ENCODE assay signal across 10 cellular contexts in the genomic region with DNA sequence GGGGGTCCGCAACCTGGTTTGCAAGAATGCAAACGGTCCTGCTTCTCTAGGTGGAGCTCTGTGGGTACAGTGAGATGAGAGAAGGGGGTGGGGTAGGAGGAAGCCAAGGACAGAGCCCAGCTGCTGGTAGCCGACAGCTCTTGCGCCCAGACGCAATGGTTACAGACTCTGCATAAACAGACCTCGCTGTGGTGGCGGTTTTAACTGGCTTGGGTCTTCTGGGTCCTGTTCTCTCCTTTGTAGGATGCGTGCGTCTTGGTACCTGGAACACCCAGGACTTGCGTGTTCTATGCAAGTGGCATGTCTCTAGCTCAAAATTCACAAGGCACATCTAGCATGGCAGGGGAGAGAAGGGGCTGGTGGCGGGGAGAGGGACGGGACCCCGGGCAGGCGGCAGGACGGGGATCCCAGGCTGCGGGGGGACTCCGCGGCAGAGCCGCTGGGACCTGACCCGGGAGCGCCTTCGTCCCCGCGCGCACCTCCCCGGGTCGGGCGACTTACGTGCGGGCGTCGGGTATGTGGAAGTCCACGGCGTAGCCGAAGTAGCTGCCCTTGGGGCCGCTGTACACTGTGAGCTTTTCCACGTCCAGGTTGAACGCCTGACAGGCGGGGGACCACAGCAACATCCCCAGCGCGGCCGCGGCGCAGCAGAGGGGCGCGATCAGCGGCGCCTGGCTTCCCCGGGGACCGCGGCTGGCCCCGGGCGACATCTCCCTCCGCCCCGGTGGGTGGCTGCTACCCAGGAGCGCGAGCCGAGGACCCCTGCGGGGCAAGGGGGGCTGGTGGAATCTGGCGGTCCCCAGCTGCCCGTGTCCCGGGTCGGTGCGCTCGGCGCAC. TPM values are rescaled to one million over a fixed set of nuclear protein-coding genes. Genes with fewer than 3 reads are reported as not detected.
A peak's percentile ranks its signal among the peaks of the same experiment; 100 is the strongest.
DNase-seq lines count a peak whose midpoint lies in the region; ATAC-seq, FAIRE-seq and TF ChIP-seq lines count a peak whose summit lies in the region.
"Had no signal": no experiment of that assay in that cellular context is flagged by ENCODE, and none has a peak within 500 bp of the region (broad histone marks: within the 10 kb centered on the region; RNA-seq: fewer than 3 reads in every experiment).

No MANE protein-coding gene starts in this region.

- DNase-seq in A673 (ENCODE audit: low spot score) (peak; percentile 5), NCI-H146 treated with DMSO at 0.1 percent for 48 hours (lab: John Stamatoyannopoulos, UW; ENCODE audit: unreplicated experiment) (peak; percentile 16), fibroblast of the aortic adventitia (ENCODE audit: low read depth) (peak; percentile 16), CD14-positive monocyte (ENCODE audit: low spot score) (no peak), H54 (ENCODE audit: insufficient read length, low spot score) (no peak), HFFc6 (no peak), natural killer cell (no peak)
- DNase-seq: NCI-H2081 treated with DMSO at 0.1 percent for 48 hours had no signal

- peak overlapping the region; percentile 45 to 88 (median 62) for H3K27ac Mint-ChIP-seq in nephron
- no peak overlapping the region for H3K27ac Mint-ChIP-seq in CD14-positive monocyte
- no peak overlapping the region for H3K27ac Mint-ChIP-seq in HFFc6
- H3K27ac Mint-ChIP-seq in natural killer cell: no peak overlapping the region

- H3K9me3 Mint-ChIP-seq in nephron: no peaks in the 10 kb centered on the region
- peaks cover 0 to 5% (median 0%) of the 10 kb centered on the region in 7 donors for H3K9me3 Mint-ChIP-seq in CD14-positive monocyte
- H3K9me3 Mint-ChIP-seq in HFFc6: no peaks in the 10 kb centered on the region
- no peaks in the 10 kb centered on the region for H3K9me3 Mint-ChIP-seq in natural killer cell

- no peaks in the 10 kb centered on the region for H3K9me3 ChIP-seq in A673 (ENCODE audit: low read depth, low read length, poor library complexity, severe bottlenecking)

- intact Hi-C loops in A673 (cut with micrococcal nuclease; ENCODE audit: unreplicated experiment): loop anchor here (5.0 kb wide), 1 partner anchor 72 kb away; no protein-coding TSS in a partner anchor
- intact Hi-C loops in CD14-positive monocyte (cut with micrococcal nuclease): no loop called here
- intact Hi-C loops in natural killer cell (cut with micrococcal nuclease): no loop called here

- H3K27ac ChIP-seq in A673 (ENCODE audit: low read depth, low read length, poor library complexity, severe bottlenecking): no peak overlapping the region
- H3K27ac ChIP-seq: C4-2B had no signal

- H3K4me3 Mint-ChIP-seq in nephron (peak overlapping the region; percentile 90 to 99 (median 95)), CD14-positive monocyte (peak overlapping the region in 1 of 2 donors; percentile 69), HFFc6 (no peak overlapping the region; the same call in 1 of the 2 replicates), natural killer cell (no peak overlapping the region)

- peaks cover 76% of the 10 kb centered on the region for H3K27me3 ChIP-seq in A673 (replicated peaks; ENCODE audit: insufficient read depth, low read depth, low read length, poor library complexity)

- H3K36me3 Mint-ChIP-seq in nephron (ENCODE audit: low read depth) (no peaks in the 10 kb centered on the region), CD14-positive monocyte (no peaks in the 10 kb centered on the region), HFFc6 (ENCODE audit: low read depth) (no peaks in the 10 kb centered on the region), natural killer cell (no peaks in the 10 kb centered on the region)

- no peak for FAIRE-seq in H54 (lab: Jason Lieb, UNC)

- H3K36me3 ChIP-seq in A673 (ENCODE audit: insufficient read depth, low read length, poor library complexity, severe bottlenecking): no peaks in the 10 kb centered on the region

- no peaks in the 10 kb centered on the region for H3K4me1 ChIP-seq in A673 (ENCODE audit: insufficient read depth, low read length, poor library complexity, severe bottlenecking)

- TF ChIP-seq POLR2A in H54 (IDR thresholded peaks at IDR 0.05; ENCODE audit: low read depth, low read length): no peak

- CTCF ChIA-PET in A673 (lab: Charles Lee): interaction anchor here (0.6 to 1.3 kb wide), 6 partner anchors 29 to 1026 kb away, joined by 3 to 8 read pairs (median 3); no protein-coding TSS in a partner anchor

- TF ChIP-seq CTCF in A673 (conservative IDR thresholded peaks at IDR 0.05; ENCODE audit: low read depth, low read length): no peak
- no peak for TF ChIP-seq CTCF in fibroblast of the aortic adventitia (IDR thresholded peaks at IDR 0.05; ENCODE audit: insufficient read depth, low read length)
- no peak for TF ChIP-seq CTCF in nephron (IDR thresholded peaks at IDR 0.05; ENCODE audit: unreplicated experiment in 3 of 3)
- no peak for TF ChIP-seq CTCF in CD14-positive monocyte (IDR thresholded peaks at IDR 0.05)
- no peak for TF ChIP-seq CTCF in HFFc6 (IDR thresholded peaks at IDR 0.05)
- TF ChIP-seq CTCF in natural killer cell (IDR thresholded peaks at IDR 0.05): no peak

- BruUV-seq in A673 (replicated peaks; lab: Mats Ljungman, UMichigan): no TSS peak

- peaks cover 28% of the 10 kb centered on the region for H3K27me3 Mint-ChIP-seq in nephron (ENCODE audit: low read depth)
- peaks cover 39 to 56% (median 41%) of the 10 kb centered on the region in 3 donors for H3K27me3 Mint-ChIP-seq in CD14-positive monocyte (ENCODE audit: low read depth in 3 of 3)
- peaks cover 38% of the 10 kb centered on the region for H3K27me3 Mint-ChIP-seq in HFFc6 (ENCODE audit: insufficient read depth)
- H3K27me3 Mint-ChIP-seq in natural killer cell (ENCODE audit: low read depth in 2 of 2): peaks cover 27 to 38% of the 10 kb centered on the region in 2 donors

- peaks cover 29% of the 10 kb centered on the region for H3K4me1 Mint-ChIP-seq in nephron
- no peaks in the 10 kb centered on the region for H3K4me1 Mint-ChIP-seq in CD14-positive monocyte
- peaks cover 6% of the 10 kb centered on the region; the same call in 1 of the 2 replicates for H3K4me1 Mint-ChIP-seq in HFFc6 (ENCODE audit: low read depth)
- H3K4me1 Mint-ChIP-seq in natural killer cell: no peaks in the 10 kb centered on the region

- POLR2A ChIA-PET in A673 (lab: Charles Lee; ENCODE audit: low non-redundant PET): no interaction called here

- ATAC-seq in natural killer cell: no peak

- peak overlapping the region; percentile 29 for H3K4me3 ChIP-seq in A673 (ENCODE audit: low read depth, low read length, poor library complexity, severe bottlenecking)
- H3K4me3 ChIP-seq in fibroblast of the aortic adventitia (ENCODE audit: low read depth, low read length): peak overlapping the region; percentile 51

RNA-seq across cellular contexts. Expression of a gene that starts 0.4 kb away (rescaled TPM):
- total RNA-seq in A673 (2021): 0.07 TPM in 1 of 2 replicates, not detected in the other
- 2.6 and 38.5 TPM in 2 replicates for total RNA-seq in fibroblast of the aortic adventitia (ENCODE audit: low replicate concordance)
- not detected for polyA plus RNA-seq in CD14-positive monocyte
- total RNA-seq in HFFc6 (2021; fragmentation: NEBNext Ultra II Directional; extraction: Animal tissue kit (Norgen Biotek cat#: 25700)): not detected
- total RNA-seq in natural killer cell: not detected

Comparison
In these comparisons a context has a peak if more than half of its experiments do, and no peak if none do; other contexts are left out.
1. DNase-seq: peak in A673 (single experiment), NCI-H146 treated with DMSO at 0.1 percent for 48 hours (single experiment) and fibroblast of the aortic adventitia (single experiment); none in CD14-positive monocyte (single experiment), H54 (single experiment), HFFc6 (single experiment) and natural killer cell (single experiment).
2. H3K27ac Mint-ChIP-seq: peak in nephron (3 of 3); none in CD14-positive monocyte (0 of 7), HFFc6 (single experiment) and natural killer cell (0 of 2).
3. H3K4me3 Mint-ChIP-seq: peak in nephron (3 of 3); none in HFFc6 (single experiment) and natural killer cell (single experiment).